In genomic region chr3:149585401-149585726, GRCh38 we compare ENCODE assay signal across 1 cellular context.
TF ChIP-seq lines count a peak whose summit lies in the region.

No MANE protein-coding gene starts in this region.

TF ChIP-seq in GM12878, 131 proteins besides CTCF, POLR2A, EP300 and RAD21 (continued from another document):
- TF ChIP-seq ZBTB40 (IDR thresholded peaks at IDR 0.05; ENCODE audit: borderline replicate concordance) = no peak; the same call in 1 of the 2 replicates
- peak; percentile 87; the same call in 1 of the 2 replicates for TF ChIP-seq CBFB (IDR thresholded peaks at IDR 0.05; ENCODE audit: low read depth)
- peak; percentile 87 for TF ChIP-seq IKZF1 (conservative IDR thresholded peaks at IDR 0.05)
- peak; percentile 80 for TF ChIP-seq PKNOX1 (IDR thresholded peaks at IDR 0.05)
- peak; percentile 70 to 93; a peak in 3 of 4 replicates for TF ChIP-seq BHLHE40 (IDR thresholded peaks at IDR 0.05; ENCODE audit: borderline replicate concordance in 1 of 2, low read depth in 2 of 2, low read length in 1 of 2)
- TF ChIP-seq MEF2A (IDR thresholded peaks at IDR 0.05; ENCODE audit: insufficient read depth, low read depth, low read length) = peak; percentile 99
- peak; percentile 47; the same call in 1 of the 2 replicates for TF ChIP-seq GABPA (IDR thresholded peaks at IDR 0.05; ENCODE audit: low read depth)
- TF ChIP-seq RELB (IDR thresholded peaks at IDR 0.05; ENCODE audit: low read depth) = peak; percentile 87
- TF ChIP-seq ZNF24 (IDR thresholded peaks at IDR 0.05) = 0 out of 2 replicates have a peak, but pooled peaks have one; percentile 19
- TF ChIP-seq DPF2 (IDR thresholded peaks at IDR 0.05) = peak; percentile 57; the same call in 1 of the 2 replicates
